ENCODE assay signal across 8 cellular contexts in genomic region chr1:6601049-6601864, GRCh38. TPM values are rescaled to one million over a fixed set of nuclear protein-coding genes. Genes with fewer than 3 reads are reported as not detected.
DNase-seq lines count a peak whose midpoint lies in the region; TF ChIP-seq lines count a peak whose summit lies in the region.

No MANE protein-coding gene starts in this region.

- no peak overlapping the region for H4K5ac ChIP-seq in mesendoderm (ENCODE audit: low read length)

- H3K36me3 Mint-ChIP-seq in HFFc6 (ENCODE audit: low read depth) (peaks cover 16% of the 10 kb centered on the region; the same call in 1 of the 2 replicates), endodermal cell (ENCODE audit: low read depth) (peaks cover 13% of the 10 kb centered on the region)

- 1% methylated on average over 13 to 35 of the region's 35 CpGs for WGBS in endodermal cell (ENCODE audit: insufficient coverage in 1 of 2, insufficient read length in 1 of 2), 2 experiments
- no CpG with 5 or more reads among the region's 35 CpGs for WGBS in mesendoderm (ENCODE audit: extremely low coverage, insufficient coverage, low lambda C conversion rate)

- no peak overlapping the region for H3K4ac ChIP-seq in mesendoderm (ENCODE audit: low read depth, low read length)

- H3K4me3 ChIP-seq in endodermal cell (ENCODE audit: low read length) (peak overlapping the region; percentile 95), mesendoderm (ENCODE audit: low read length) (peak overlapping the region; percentile 40)

- peaks cover 41% of the 10 kb centered on the region for H3K79me2 ChIP-seq in mesendoderm (ENCODE audit: control insufficient read depth, insufficient read depth, low read length)

- H3K4me2 ChIP-seq in mesendoderm (ENCODE audit: low read length) = peak overlapping the region; percentile 97

- peak overlapping the region; percentile 100 for H3K23ac ChIP-seq in mesendoderm (ENCODE audit: low read length)

- peak overlapping the region; percentile 83 for H3K56ac ChIP-seq in mesendoderm (ENCODE audit: low read length)

- peaks cover 36% of the 10 kb centered on the region for H3K4me1 Mint-ChIP-seq in HFFc6 (ENCODE audit: low read depth)
- peaks cover 19% of the 10 kb centered on the region for H3K4me1 Mint-ChIP-seq in endodermal cell

- CTCF ChIA-PET in HEK293T (lab: Yijun Ruan, JAX) = interaction anchor here (1.3 kb wide), 1 partner anchor 47 kb away, joined by 3 read pairs; the partner anchor contains the start of gene NOL9

- H3K27me3 ChIP-seq in endodermal cell (ENCODE audit: control insufficient read depth, insufficient read depth, low read length, poor library complexity, severe bottlenecking) (no peaks in the 10 kb centered on the region), mesendoderm (ENCODE audit: insufficient read depth, low read length, poor library complexity) (no peaks in the 10 kb centered on the region)

- H2BK15ac ChIP-seq in mesendoderm (replicated peaks; ENCODE audit: low read depth) = no peak overlapping the region

- H3K9me3 ChIP-seq in endodermal cell (ENCODE audit: control insufficient read depth, low read length) = no peaks in the 10 kb centered on the region

- H2BK5ac ChIP-seq in mesendoderm (ENCODE audit: low read length) = no peak overlapping the region

- H3K4me1 ChIP-seq in endodermal cell (ENCODE audit: control insufficient read depth, insufficient read depth, low read length) (peaks cover 10% of the 10 kb centered on the region), mesendoderm (ENCODE audit: control insufficient read depth, low read depth, low read length) (peaks cover 8% of the 10 kb centered on the region)

- no peak overlapping the region for H4K8ac ChIP-seq in mesendoderm (ENCODE audit: low read depth, low read length)

- H2BK120ac ChIP-seq in mesendoderm (ENCODE audit: low read depth, low read length) = no peak overlapping the region

- H3K4me3 Mint-ChIP-seq in HFFc6 (peak overlapping the region; percentile 96), endodermal cell (peak overlapping the region; percentile 75)

- peak overlapping the region; percentile 76 for H3K9ac ChIP-seq in endodermal cell (ENCODE audit: extremely low read depth, low read length, poor library complexity, severe bottlenecking)
- peak overlapping the region; percentile 74 for H3K9ac ChIP-seq in mesendoderm (ENCODE audit: low read length)

- H3K27ac Mint-ChIP-seq in HFFc6 (peak overlapping the region; percentile 97), endodermal cell (peak overlapping the region; percentile 61)

- H3K36me3 ChIP-seq in endodermal cell (ENCODE audit: control insufficient read depth, insufficient read depth, low read length) (peaks cover 23% of the 10 kb centered on the region), mesendoderm (ENCODE audit: control insufficient read depth, insufficient read depth, low read length) (peaks cover 9% of the 10 kb centered on the region)

- no peak overlapping the region for H3K18ac ChIP-seq in mesendoderm (ENCODE audit: low read length)

- TF ChIP-seq CTCF in HFFc6 (IDR thresholded peaks at IDR 0.05) = no peak; the same call in 1 of the 2 replicates
- no peak for TF ChIP-seq CTCF in endodermal cell (conservative IDR thresholded peaks at IDR 0.05)

- H3K27me3 Mint-ChIP-seq in HFFc6 (ENCODE audit: insufficient read depth) (peaks cover 2% of the 10 kb centered on the region; the same call in 1 of the 2 replicates), endodermal cell (ENCODE audit: insufficient read depth) (no peaks in the 10 kb centered on the region)

- H3K9me3 Mint-ChIP-seq in HFFc6 = no peaks in the 10 kb centered on the region
- H3K9me3 Mint-ChIP-seq in endodermal cell = no peaks in the 10 kb centered on the region

- POLR2A ChIA-PET in HEK293T (lab: Yijun Ruan, JAX) = interaction anchor here (0.8 to 6.1 kb wide), 10 partner anchors 11 to 183 kb away, joined by 3 to 55 read pairs (median 6); partner anchors contain the start of genes NOL9, PHF13, TAS1R1 and ZBTB48

- no peak overlapping the region for H2AK5ac ChIP-seq in mesendoderm (ENCODE audit: low read length)

- peaks cover 28% of the 10 kb centered on the region for H3K79me1 ChIP-seq in mesendoderm (ENCODE audit: low read length)

- DNase-seq in EL (peak; percentile 93), HFFc6 (peak; percentile 96), NOMO-1 (lab: John Stamatoyannopoulos, UW; ENCODE audit: unreplicated experiment in 2 of 2) (peak; percentile 66 to 75), endodermal cell (peak; percentile 75), mesendoderm (peak; percentile 72), HEK293T (ENCODE audit: extremely low spot score) (no peak)
- DNase-seq in activated CD8-positive, alpha-beta memory T cell treated with anti-CD3 and anti-CD28 coated beads, Interleukin-2, amount 50 U/mL, for 24 hours (ENCODE audit: extremely low read depth) = peak; percentile 67
- DNase-seq in stimulated activated CD8-positive, alpha-beta memory T cell treated with anti-CD3 and anti-CD28 coated beads, Interleukin-15, amount 100 ng/mL, for 4 hours (ENCODE audit: low read depth in 2 of 2) = peak; percentile 61 to 74

- H3K27ac ChIP-seq in endodermal cell (ENCODE audit: low read depth, low read length) (no peak overlapping the region), mesendoderm (ENCODE audit: low read depth, low read length) (no peak overlapping the region)

TF ChIP-seq in HEK293T, 16 proteins besides CTCF, POLR2A, EP300 and RAD21:
- TF ChIP-seq HDGF (IDR thresholded peaks at IDR 0.05; ENCODE audit: borderline replicate concordance) = no peak
- TF ChIP-seq SUZ12 (IDR thresholded peaks at IDR 0.05) = no peak
- no peak for TF ChIP-seq TARDBP (IDR thresholded peaks at IDR 0.05)
- no peak for TF ChIP-seq PKNOX1 (IDR thresholded peaks at IDR 0.05)
- no peak for TF ChIP-seq FOXK2 (IDR thresholded peaks at IDR 0.05)
- no peak for TF ChIP-seq ELF4 (IDR thresholded peaks at IDR 0.05)
- no peak for TF ChIP-seq ARNT (IDR thresholded peaks at IDR 0.05)
- TF ChIP-seq NFRKB (IDR thresholded peaks at IDR 0.05) = no peak
- no peak for TF ChIP-seq LEF1 (IDR thresholded peaks at IDR 0.05; ENCODE audit: borderline replicate concordance)
- no peak for TF ChIP-seq L3MBTL2 (conservative IDR thresholded peaks at IDR 0.05)
- TF ChIP-seq BHLHE40 (IDR thresholded peaks at IDR 0.05; ENCODE audit: borderline replicate concordance) = no peak
- TF ChIP-seq SP1 (IDR thresholded peaks at IDR 0.05) = no peak
- TF ChIP-seq CTBP1 (IDR thresholded peaks at IDR 0.05; ENCODE audit: borderline replicate concordance) = no peak
- no peak for TF ChIP-seq ZNF384 (IDR thresholded peaks at IDR 0.05)
- no peak for TF ChIP-seq FOXM1 (IDR thresholded peaks at IDR 0.05; ENCODE audit: borderline replicate concordance)
- TF ChIP-seq FOXA1 (IDR thresholded peaks at IDR 0.05) = no peak

RNA-seq across cellular contexts. Expression of gene KLHL21, which starts 1.4 kb away (rescaled TPM):
- 10 to 100 TPM; 21.1 to 31.5 (median 22.6) TPM for total RNA-seq in HFFc6 (2021; fragmentation: NEBNext Ultra II Directional; extraction: Animal tissue kit (Norgen Biotek cat#: 25700))
- total RNA-seq in endodermal cell = 10 to 100 TPM; 10.9 to 13.2 TPM
- 8.8 TPM for polyA plus RNA-seq in endodermal cell (2013, experiment 1 of 2)
- 7.9 TPM for polyA plus RNA-seq in endodermal cell (2013, experiment 2 of 2)
- 11.2 TPM for polyA plus RNA-seq in mesendoderm (2013, experiment 1 of 2)
- polyA plus RNA-seq in mesendoderm (2013, experiment 2 of 2) = 10.9 TPM

RNA-seq across cellular contexts. Expression of gene PHF13, which starts 12.3 kb away (rescaled TPM):
- total RNA-seq in HFFc6 (2021; fragmentation: NEBNext Ultra II Directional; extraction: Animal tissue kit (Norgen Biotek cat#: 25700)) = 10 to 100 TPM; 18.0 to 19.9 (median 19.0) TPM
- total RNA-seq in endodermal cell = 10 to 100 TPM; 36.9 to 47.8 TPM
- polyA plus RNA-seq in endodermal cell (2013, experiment 1 of 2) = 27.3 TPM
- 25.9 TPM for polyA plus RNA-seq in endodermal cell (2013, experiment 2 of 2)
- polyA plus RNA-seq in mesendoderm (2013, experiment 1 of 2) = 14.6 TPM
- 14.9 TPM for polyA plus RNA-seq in mesendoderm (2013, experiment 2 of 2)

RNA-seq across cellular contexts. Expression of gene ZBTB48, which starts 21.5 kb away (rescaled TPM):
- total RNA-seq in HFFc6 (2021; fragmentation: NEBNext Ultra II Directional; extraction: Animal tissue kit (Norgen Biotek cat#: 25700)) = 10 to 100 TPM; 10.0 to 15.1 (median 11.3) TPM
- total RNA-seq in endodermal cell = 10 to 100 TPM; 28.2 to 31.0 TPM
- polyA plus RNA-seq in endodermal cell (2013, experiment 1 of 2) = 22.8 TPM
- polyA plus RNA-seq in endodermal cell (2013, experiment 2 of 2) = 22.7 TPM
- polyA plus RNA-seq in mesendoderm (2013, experiment 1 of 2) = 16.1 TPM
- 14.9 TPM for polyA plus RNA-seq in mesendoderm (2013, experiment 2 of 2)

RNA-seq across cellular contexts. Expression of gene THAP3, which starts 23.4 kb away (rescaled TPM):
- 10 to 100 TPM; 12.9 to 18.2 (median 16.2) TPM for total RNA-seq in HFFc6 (2021; fragmentation: NEBNext Ultra II Directional; extraction: Animal tissue kit (Norgen Biotek cat#: 25700))
- 10 to 100 TPM; 13.0 to 22.4 TPM for total RNA-seq in endodermal cell
- 26.7 TPM for polyA plus RNA-seq in endodermal cell (2013, experiment 1 of 2)
- polyA plus RNA-seq in endodermal cell (2013, experiment 2 of 2) = 23.5 TPM
- polyA plus RNA-seq in mesendoderm (2013, experiment 1 of 2) = 6.8 TPM
- 6.4 TPM for polyA plus RNA-seq in mesendoderm (2013, experiment 2 of 2)

RNA-seq across cellular contexts. Expression of gene TAS1R1, which starts 46.1 kb away (rescaled TPM):
- total RNA-seq in HFFc6 (2021; fragmentation: NEBNext Ultra II Directional; extraction: Animal tissue kit (Norgen Biotek cat#: 25700)) = not detected
- under 1 TPM; 0.31 to 0.51 TPM for total RNA-seq in endodermal cell
- not detected for polyA plus RNA-seq in endodermal cell (2013, experiment 1 of 2)
- not detected for polyA plus RNA-seq in endodermal cell (2013, experiment 2 of 2)
- polyA plus RNA-seq in mesendoderm (2013, experiment 1 of 2) = 0.01 TPM
- 0.04 TPM for polyA plus RNA-seq in mesendoderm (2013, experiment 2 of 2)
